ENCODE assay signal across 16 cellular contexts in genomic region chr1:99265124-99265523, GRCh38. TPM values are rescaled to one million over a fixed set of nuclear protein-coding genes. Genes with fewer than 3 reads are reported as not detected.
A peak's percentile ranks its signal among the peaks of the same experiment; 100 is the strongest.
DNase-seq lines count a peak whose midpoint lies in the region; ATAC-seq and TF ChIP-seq lines count a peak whose summit lies in the region.
"Had no signal": no experiment of that assay in that cellular context is flagged by ENCODE, and none has a peak within 500 bp of the region (broad histone marks: within the 10 kb centered on the region; RNA-seq: fewer than 3 reads in every experiment).

No MANE protein-coding gene starts in this region.

- WGBS in SK-N-SH (ENCODE audit: low lambda C conversion rate), result 28% methylated on average over 3 of the region's 3 CpGs
- WGBS in trophoblast cell (ENCODE audit: extremely low coverage, insufficient coverage, insufficient read length), result no CpG with 5 or more reads among the region's 3 CpGs
- 40 to 59% methylated on average over 3 of the region's 3 CpGs for WGBS in sigmoid colon, 2 donors

- H3K36me3 Mint-ChIP-seq in WTC11, result no peaks in the 10 kb centered on the region

- H3K79me1 ChIP-seq in trophoblast cell (ENCODE audit: low read length), result no peaks in the 10 kb centered on the region

- H3K27me3 ChIP-seq in SK-N-SH (ENCODE audit: insufficient read depth) (peaks cover 15% of the 10 kb centered on the region; the same call in 1 of the 2 replicates), trophoblast cell (ENCODE audit: insufficient read depth, low read length) (no peaks in the 10 kb centered on the region), sigmoid colon (no peaks in the 10 kb centered on the region)
- H3K27me3 ChIP-seq: uterus had no signal

- H3K9me2 ChIP-seq in SK-N-SH, result no peaks in the 10 kb centered on the region

- H3K79me2 ChIP-seq in SK-N-SH (ENCODE audit: insufficient read depth), result no peaks in the 10 kb centered on the region
- no peaks in the 10 kb centered on the region for H3K79me2 ChIP-seq in trophoblast cell (ENCODE audit: control insufficient read depth, insufficient read depth, low read length, poor library complexity)

- H3K4me2 ChIP-seq in SK-N-SH (peak overlapping the region; percentile 79; the same call in 1 of the 2 replicates), trophoblast cell (ENCODE audit: low read length) (no peak overlapping the region)

- H2BK5ac ChIP-seq in trophoblast cell (ENCODE audit: low read depth, low read length, poor library complexity), result no peak overlapping the region

- no peak overlapping the region for H4K8ac ChIP-seq in trophoblast cell (ENCODE audit: low read depth, low read length)

- H3K4ac ChIP-seq in trophoblast cell (ENCODE audit: low read depth, low read length), result no peak overlapping the region

- no peak overlapping the region for H2BK120ac ChIP-seq in trophoblast cell (ENCODE audit: insufficient read depth, low read length, poor library complexity)

- no peak overlapping the region for H2AK5ac ChIP-seq in trophoblast cell (ENCODE audit: low read length)

- POLR2A ChIA-PET in SK-N-SH (lab: Yijun Ruan, JAX) (interaction anchor here (1.9 kb wide), 1 partner anchor 84 kb away, joined by 10 read pairs; no protein-coding TSS in a partner anchor), WTC11 (lab: Charles Lee) (no interaction called here)

- no peak overlapping the region for H3K18ac ChIP-seq in trophoblast cell (ENCODE audit: low read length)

- H3K4me3 Mint-ChIP-seq in WTC11, result peak overlapping the region; percentile 78

- no peaks in the 10 kb centered on the region for H4K20me1 ChIP-seq in SK-N-SH (ENCODE audit: insufficient read depth)

- H3K27ac Mint-ChIP-seq in WTC11, result no peak overlapping the region

- H3K9ac ChIP-seq in SK-N-SH (no peak overlapping the region), trophoblast cell (ENCODE audit: low read length) (no peak overlapping the region)

- TF ChIP-seq RAD21 in SK-N-SH (IDR thresholded peaks at IDR 0.05; ENCODE audit: low read length), result no peak

- H3K14ac ChIP-seq in trophoblast cell (ENCODE audit: low read length), result no peak overlapping the region

- no peaks in the 10 kb centered on the region for H3F3A ChIP-seq in SK-N-SH (replicated peaks; ENCODE audit: insufficient read depth)

- no peak for TF ChIP-seq POLR2A in sigmoid colon (IDR thresholded peaks at IDR 0.05)

- ATAC-seq in SK-N-SH treated with all-trans-retinoic acid at 6 μM for 48 hours, result no peak
- ATAC-seq in WTC11, result no peak

- TF ChIP-seq EP300 in SK-N-SH (IDR thresholded peaks at IDR 0.05; ENCODE audit: borderline replicate concordance in 1 of 2, low read depth in 1 of 2, low read length in 1 of 2) (no peak), sigmoid colon (IDR thresholded peaks at IDR 0.05) (no peak)

- H3K9me3 ChIP-seq in SK-N-SH (no peaks in the 10 kb centered on the region), trophoblast cell (ENCODE audit: insufficient read depth, low read depth, low read length) (no peaks in the 10 kb centered on the region), sigmoid colon (no peaks in the 10 kb centered on the region)
- H3K9me3 ChIP-seq: uterus had no signal

- DNase-seq in SK-N-SH (no peak), WTC11 (ENCODE audit: low spot score) (no peak), superior temporal gyrus (ENCODE audit: extremely low spot score) (peak; percentile 40), NCI-H2227 treated with DMSO at 0.1 percent for 48 hours (lab: John Stamatoyannopoulos, UW) (no peak), trophoblast cell (no peak), sigmoid colon (no peak)
- DNase-seq: activated CD8-positive, alpha-beta memory T cell treated with anti-CD3 and anti-CD28 coated beads for 24 hours; activated gamma-delta T cell treated with Interleukin-2 at 50 U/mL for 16 hours; effector CD4-positive, alpha-beta T cell; foreskin melanocyte; GF-D8; NCI-H1105; uterus had no signal

- H4K12ac ChIP-seq in trophoblast cell (ENCODE audit: low read depth, low read length), result no peak overlapping the region

- peaks cover 8% of the 10 kb centered on the region for H3K9me3 Mint-ChIP-seq in WTC11

- intact Hi-C loops in sigmoid colon (cut with DNase I), result no loop called here

- H3K4me3 ChIP-seq in SK-N-SH (ENCODE audit: low read depth in 2 of 2, low read length in 1 of 2) (peak overlapping the region in 1 of 2 experiments; percentile 60; a peak in 2 of 4 replicates), iPS-11a (ENCODE audit: low read depth, low read length) (peak overlapping the region; percentile 75), trophoblast cell (ENCODE audit: low read depth, low read length) (no peak overlapping the region), sigmoid colon (peak overlapping the region in 1 of 4 donors; percentile 43)

- H3K23ac ChIP-seq in trophoblast cell (ENCODE audit: low read length), result no peak overlapping the region

- peaks cover 0 to 8% of the 10 kb centered on the region in 2 experiments; a peak in 3 of 4 replicates for H3K4me1 ChIP-seq in SK-N-SH (ENCODE audit: control insufficient read depth in 1 of 2, insufficient read depth in 2 of 2, low read depth in 1 of 2, low read length in 1 of 2)
- peaks cover 3 to 11% of the 10 kb centered on the region in 2 experiments for H3K4me1 ChIP-seq in trophoblast cell (ENCODE audit: control insufficient read depth in 1 of 2, insufficient read depth in 2 of 2, low read length in 2 of 2)
- H3K4me1 ChIP-seq in sigmoid colon, result peaks cover 0 to 12% (median 8%) of the 10 kb centered on the region in 4 donors
- H3K4me1 ChIP-seq: uterus had no signal

- peaks cover 36% of the 10 kb centered on the region for H3K27me3 Mint-ChIP-seq in WTC11 (ENCODE audit: low read depth)

- no peaks in the 10 kb centered on the region for H3K36me3 ChIP-seq in SK-N-SH (replicated peaks in 1 of 2; ENCODE audit: control insufficient read depth in 1 of 2, insufficient read depth in 2 of 2, low read length in 1 of 2)
- no peaks in the 10 kb centered on the region for H3K36me3 ChIP-seq in trophoblast cell (ENCODE audit: control insufficient read depth in 1 of 2, insufficient read depth in 2 of 2, low read length in 2 of 2)
- no peaks in the 10 kb centered on the region for H3K36me3 ChIP-seq in sigmoid colon
- H3K36me3 ChIP-seq: uterus had no signal

- TF ChIP-seq CTCF in SK-N-SH (IDR thresholded peaks at IDR 0.05) (no peak), WTC11 (IDR thresholded peaks at IDR 0.05) (no peak), sigmoid colon (IDR thresholded peaks at IDR 0.05) (no peak)

- CTCF ChIA-PET in SK-N-SH (lab: Yijun Ruan, JAX), result interaction anchor here (1.0 to 1.9 kb wide), 5 partner anchors 37 to 217 kb away, joined by 3 to 12 read pairs (median 5); no protein-coding TSS in a partner anchor
- CTCF ChIA-PET in WTC11 (lab: Charles Lee), result no interaction called here

- H2AFZ ChIP-seq in SK-N-SH (ENCODE audit: low read depth), result 0 out of 2 replicates have a peak overlapping the region, but pooled peaks have one; percentile 14
- H2AFZ ChIP-seq in trophoblast cell (ENCODE audit: insufficient read depth, low read length, poor library complexity), result no peak overlapping the region

- H3K27ac ChIP-seq in SK-N-SH (ENCODE audit: low read depth in 2 of 2, low read length in 1 of 2) (peak overlapping the region in 1 of 2 experiments; percentile 90; a peak in 2 of 4 replicates), trophoblast cell (ENCODE audit: low read depth, low read length) (no peak overlapping the region), sigmoid colon (no peak overlapping the region)
- H3K27ac ChIP-seq: uterus had no signal

- H4K91ac ChIP-seq in trophoblast cell (ENCODE audit: low read depth, low read length), result no peak overlapping the region

- H3K4me1 Mint-ChIP-seq in WTC11, result 0 out of 2 replicates have a peak, but pooled peaks cover 3% of the 10 kb centered on the region

- no peak overlapping the region for H2BK12ac ChIP-seq in trophoblast cell (ENCODE audit: low read length)

TF ChIP-seq in SK-N-SH, 30 proteins besides CTCF, POLR2A, EP300 and RAD21 (continues in another document):
- TF ChIP-seq IRF3 (IDR thresholded peaks at IDR 0.05; ENCODE audit: low read depth, low read length) (no peak), FOSL2 (IDR thresholded peaks at IDR 0.05; ENCODE audit: borderline replicate concordance, low read depth) (no peak)

TF ChIP-seq in SK-N-SH treated with all-trans-retinoic acid at 6 μM for 48 hours, 23 proteins besides CTCF, POLR2A, EP300 and RAD21:
- TF ChIP-seq ZNF565 (CRISPR knock-in tag; conservative IDR thresholded peaks at IDR 0.05; ENCODE audit: low read depth) (no peak), ARNTL (CRISPR knock-in tag; IDR thresholded peaks at IDR 0.05; ENCODE audit: borderline replicate concordance, low read depth) (no peak)

TF ChIP-seq in WTC11, 78 proteins besides CTCF, POLR2A, EP300 and RAD21 (continues in another document):
- TF ChIP-seq TP53 (CRISPR knock-in tag; IDR thresholded peaks at IDR 0.05) (no peak), ZSCAN18 (CRISPR knock-in tag; IDR thresholded peaks at IDR 0.05) (no peak), E2F5 (CRISPR knock-in tag; IDR thresholded peaks at IDR 0.05) (no peak)

RNA-seq across cellular contexts. Expression of gene PLPPR4, which starts 0.8 kb away (rescaled TPM):
- polyA plus RNA-seq in SK-N-SH (2012; rRNA removed) (0.61 and 2.1 TPM in 2 replicates), sigmoid colon (under 1 TPM in 1 of 3 donors, not detected in 2; 0.31 TPM)
- polyA plus RNA-seq in SK-N-SH (2012; cell fraction: cytosol; rRNA removed), result 2.0 and 4.0 TPM in 2 replicates
- polyA plus RNA-seq in SK-N-SH (2012; cell fraction: nucleus; rRNA removed), result 2.9 and 3.6 TPM in 2 replicates
- total RNA-seq in WTC11 (2021) (1.1 to 1.4 TPM (median 1.3 TPM) in 3 replicates), sigmoid colon (1 to 10 TPM in 2 of 4 donors, under 1 TPM in 2; 0.49 to 1.9 (median 0.97) TPM)
- polyA plus RNA-seq in trophoblast cell (2013), result 0.10 and 0.12 TPM in 2 replicates
- total RNA-seq: SK-MEL-5 had no signal
